8 cellular contexts compared by ENCODE assay signal in the genomic region with DNA sequence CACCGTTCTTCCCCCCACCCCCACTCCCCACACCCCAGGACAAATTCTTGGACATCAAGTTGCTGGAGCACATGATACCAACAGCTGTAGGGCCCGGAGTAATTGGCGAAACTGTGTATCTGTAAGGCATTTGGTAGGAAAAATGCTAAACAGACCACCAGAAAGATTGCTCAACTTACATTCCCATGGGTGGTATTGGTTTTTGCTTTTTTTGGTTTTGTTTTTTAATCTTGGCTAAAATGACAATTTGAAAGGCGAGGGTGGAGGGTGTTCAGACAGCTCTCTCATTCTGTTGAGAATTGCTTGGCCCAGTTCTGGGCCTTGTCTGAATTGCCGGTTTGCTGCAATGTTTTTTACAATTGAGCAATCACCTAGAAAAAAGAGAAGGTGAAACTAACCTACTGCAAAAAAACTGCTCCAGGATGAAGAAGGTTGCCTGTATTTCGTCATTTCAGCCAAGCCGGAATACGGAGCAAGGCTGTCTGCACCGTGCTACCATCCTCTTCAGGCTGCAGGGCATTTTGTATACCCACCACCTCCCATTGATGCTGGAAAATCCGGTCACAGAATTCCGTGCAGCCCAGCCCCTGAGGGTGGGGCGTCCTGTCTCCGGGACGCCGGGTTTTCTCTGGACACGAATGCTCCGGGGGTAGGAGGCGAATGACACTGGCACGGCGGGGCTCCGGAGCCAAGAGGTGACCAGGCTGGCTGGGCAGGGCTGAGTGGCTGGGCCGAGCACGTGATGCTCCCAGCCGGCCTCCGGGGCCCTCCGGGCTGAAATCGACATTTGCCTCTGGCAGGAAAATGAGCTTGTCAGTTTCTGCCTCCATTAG. TPM values are rescaled to one million over a fixed set of nuclear protein-coding genes. Genes with fewer than 3 reads are reported as not detected.
DNase-seq lines count a peak whose midpoint lies in the region; ATAC-seq and TF ChIP-seq lines count a peak whose summit lies in the region.

CLCN4 (plus strand) TSS at position 777 of the 833 bp plus-strand sequence. CDS start 28,058 bp downstream, outside the sequence.

- peaks cover 7% of the 10 kb centered on the region for H3K36me3 Mint-ChIP-seq in brain

- H3K27me3 Mint-ChIP-seq in brain, result peaks cover 18% of the 10 kb centered on the region

- DNase-seq in GM06990 (ENCODE audit: extremely low read depth, insufficient read length) (peak; percentile 51), NCI-H510A (lab: John Stamatoyannopoulos, UW) (peak; percentile 56), retinal pigment epithelial cell (ENCODE audit: low read depth) (no peak)
- no peak for DNase-seq in central memory CD4-positive, alpha-beta T cell

- H3K27me3 ChIP-seq in GM06990 (replicated peaks; ENCODE audit: control insufficient read depth, insufficient read depth, low read length) (no peaks in the 10 kb centered on the region), iPS-18a (ENCODE audit: control insufficient read depth, insufficient read depth, low read length) (no peaks in the 10 kb centered on the region)

- H3K4me1 ChIP-seq in iPS-18a (ENCODE audit: control insufficient read depth, low read depth, low read length), result peaks cover 30% of the 10 kb centered on the region

- peaks cover 0 to 6% (median 0%) of the 10 kb centered on the region in 5 experiments for H3K9me3 Mint-ChIP-seq in brain

- peak within 1 kb of the TSS; percentile 27 to 94 (median 92) for H3K27ac Mint-ChIP-seq in brain

- TF ChIP-seq CTCF in GM06990 (IDR thresholded peaks at IDR 0.05; ENCODE audit: insufficient read depth, low read length, poor library complexity, severe bottlenecking), result no peak
- TF ChIP-seq CTCF in brain (conservative IDR thresholded peaks at IDR 0.05), result no peak
- TF ChIP-seq CTCF in retinal pigment epithelial cell (conservative IDR thresholded peaks at IDR 0.05; ENCODE audit: low read depth, low read length), result no peak

- peak; percentile 71 for ATAC-seq in HG02678 (IDR thresholded peaks at IDR 0.05; ENCODE audit: unreplicated experiment)
- no peak for ATAC-seq in activated CD4-positive, CD25-positive, alpha-beta regulatory T cell treated with anti-CD3 and anti-CD28 coated beads, Interleukin-2, amount 50 U/mL, for 24 hours

- H3K4me1 Mint-ChIP-seq in brain, result peaks cover 74% of the 10 kb centered on the region

- H3K36me3 ChIP-seq in GM06990 (ENCODE audit: control insufficient read depth, insufficient read depth, low read length), result no peaks in the 10 kb centered on the region
- no peaks in the 10 kb centered on the region for H3K36me3 ChIP-seq in iPS-18a (ENCODE audit: control insufficient read depth, low read depth, low read length)

- H3K4me3 ChIP-seq in GM06990 (replicated peaks; ENCODE audit: low read depth, low read length), result peak within 1 kb of the TSS; percentile 54
- H3K4me3 ChIP-seq in iPS-18a (ENCODE audit: low read length), result peak within 1 kb of the TSS; percentile 66
- H3K4me3 ChIP-seq in retinal pigment epithelial cell (ENCODE audit: low read length), result peak within 1 kb of the TSS; percentile 48

- H3K9ac ChIP-seq in iPS-18a (ENCODE audit: low read length), result peak within 1 kb of the TSS; percentile 65

- peak within 1 kb of the TSS; percentile 80 to 88 (median 81) for H3K4me3 Mint-ChIP-seq in brain

- H3K27ac ChIP-seq in iPS-18a (ENCODE audit: low read length), result peak within 1 kb of the TSS; percentile 74

- no peaks in the 10 kb centered on the region for H3K9me3 ChIP-seq in iPS-18a (ENCODE audit: control insufficient read depth, low read depth, low read length)

RNA-seq across cellular contexts. Expression of gene CLCN4, which starts in this region (rescaled TPM):
- 22.2 TPM for polyA plus RNA-seq in brain (ENCODE audit: insufficient read depth, low read depth, low replicate concordance)

Comparison
In these comparisons a context has a peak if more than half of its experiments do, and no peak if none do; other contexts are left out.
1. DNase-seq: peak in GM06990 (single experiment) and NCI-H510A (single experiment); none in retinal pigment epithelial cell (single experiment) and central memory CD4-positive, alpha-beta T cell (single experiment).
2. Peak in every context shown above with its lines, with median percentiles within 50 percentile points of each other: H3K4me3 ChIP-seq.